24 cellular contexts compared by ENCODE assay signal in the genomic region with DNA sequence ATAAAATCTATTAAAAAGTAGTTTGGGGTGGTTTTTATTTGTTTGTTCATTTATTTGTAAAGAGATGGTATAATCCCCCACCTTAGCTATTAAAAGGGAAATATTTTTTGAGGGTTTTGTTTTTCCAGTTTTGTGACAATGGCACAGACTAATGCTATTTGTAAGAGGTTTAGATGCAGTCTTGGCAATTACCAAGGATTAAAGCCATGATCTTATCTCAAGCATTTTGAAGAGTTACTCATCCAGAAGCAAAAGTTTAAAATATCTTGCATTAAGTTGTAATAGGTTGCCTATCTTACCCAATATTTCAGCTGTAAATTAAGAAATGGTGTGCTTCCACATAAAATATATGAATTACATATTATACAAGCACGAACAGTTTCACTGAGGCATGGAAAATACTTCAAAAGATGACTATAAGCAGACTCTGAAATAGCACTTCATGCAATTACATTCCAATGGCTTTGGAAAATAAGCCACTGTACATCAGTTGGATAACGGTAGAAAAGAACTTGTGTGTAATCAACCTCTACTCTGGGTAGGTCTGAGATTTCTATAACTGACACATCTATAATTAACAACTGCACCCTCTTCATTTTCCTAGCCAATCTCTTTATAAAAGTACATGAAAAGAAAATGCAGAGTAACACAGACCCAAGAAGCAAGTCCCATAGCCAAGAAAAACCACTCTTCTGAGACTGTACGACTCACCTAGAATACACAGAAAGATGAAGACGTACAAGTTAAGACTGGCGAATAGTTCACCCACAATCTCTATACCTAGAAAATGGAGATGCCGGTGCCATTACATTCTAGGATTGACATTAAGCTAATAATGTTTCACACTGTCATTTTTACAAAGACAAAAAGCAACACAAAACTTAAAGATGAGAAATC.
DNase-seq lines count a peak whose midpoint lies in the region; ATAC-seq, FAIRE-seq and TF ChIP-seq lines count a peak whose summit lies in the region.
"Had no signal": no experiment of that assay in that cellular context is flagged by ENCODE, and none has a peak within 500 bp of the region (broad histone marks: within the 10 kb centered on the region; RNA-seq: fewer than 3 reads in every experiment).

No MANE protein-coding gene starts in this region.

- peak; percentile 5 for ATAC-seq in activated naive CD8-positive, alpha-beta T cell treated with anti-CD3 and anti-CD28 coated beads, Interleukin-2, amount 50 U/mL, for 24 hours
- no peak for ATAC-seq in HG03139 (IDR thresholded peaks at IDR 0.05; ENCODE audit: unreplicated experiment)
- ATAC-seq: activated naive CD4-positive, alpha-beta T cell treated with anti-CD3 and anti-CD28 coated beads, Interleukin-2, amount 50 U/mL, for 72 hours; activated T-cell treated with anti-CD3 and anti-CD28 coated beads, Interleukin-2, amount 50 U/mL, for 72 hours; gastroesophageal sphincter; upper lobe of right lung had no signal

- no peak overlapping the region for H2AFZ ChIP-seq in endothelial cell of umbilical vein (ENCODE audit: low read depth, low read length)

- H3K9me1 ChIP-seq in endothelial cell of umbilical vein (replicated peaks; ENCODE audit: control insufficient read depth, extremely low read depth, insufficient read depth, low read length) = no peaks in the 10 kb centered on the region

- peak; percentile 86 for FAIRE-seq in RCC 7860 (lab: Jason Lieb, UNC)
- FAIRE-seq in endothelial cell of umbilical vein (lab: Jason Lieb, UNC) = no peak
- FAIRE-seq: A204.1, GM18507 had no signal

- no peak overlapping the region for H3K27ac Mint-ChIP-seq in activated naive CD8-positive, alpha-beta T cell treated with anti-CD3 and anti-CD28 coated beads, Interleukin-2, amount 50 U/mL, for 24 hours
- no peak overlapping the region for H3K27ac Mint-ChIP-seq in activated naive CD8-positive, alpha-beta T cell treated with anti-CD3 and anti-CD28 coated beads for 36 hours
- H3K27ac Mint-ChIP-seq: activated T-cell treated with anti-CD3 and anti-CD28 coated beads, Interleukin-2, amount 50 U/mL, for 72 hours; brain; dendritic cell treated with granulocyte-macrophage colony-stimulating factor and Interleukin-4, amounts not matched to agents 40 ng/mL and 50 ng/mL, for 4 days had no signal

- peaks cover 16% of the 10 kb centered on the region for H3K27me3 Mint-ChIP-seq in activated naive CD8-positive, alpha-beta T cell treated with anti-CD3 and anti-CD28 coated beads, Interleukin-2, amount 50 U/mL, for 24 hours
- peaks cover 3% of the 10 kb centered on the region for H3K27me3 Mint-ChIP-seq in activated naive CD8-positive, alpha-beta T cell treated with anti-CD3 and anti-CD28 coated beads for 36 hours
- H3K27me3 Mint-ChIP-seq: brain; dendritic cell treated with granulocyte-macrophage colony-stimulating factor and Interleukin-4, amounts not matched to agents 40 ng/mL and 50 ng/mL, for 4 days had no signal

- H3K36me3 Mint-ChIP-seq in activated naive CD8-positive, alpha-beta T cell treated with anti-CD3 and anti-CD28 coated beads, Interleukin-2, amount 50 U/mL, for 24 hours (ENCODE audit: low read depth) = no peaks in the 10 kb centered on the region
- H3K36me3 Mint-ChIP-seq in activated naive CD8-positive, alpha-beta T cell treated with anti-CD3 and anti-CD28 coated beads for 36 hours = no peaks in the 10 kb centered on the region
- H3K36me3 Mint-ChIP-seq: activated naive CD4-positive, alpha-beta T cell treated with anti-CD3 and anti-CD28 coated beads, Interleukin-2, amount 50 U/mL, for 72 hours; brain had no signal

- no peak overlapping the region for H3K4me3 ChIP-seq in endothelial cell of umbilical vein (replicated peaks in 1 of 3; ENCODE audit: insufficient read depth in 1 of 3, low read depth in 1 of 3, low read length in 3 of 3)
- H3K4me3 ChIP-seq: gastroesophageal sphincter, SJSA1, upper lobe of right lung had no signal

- peak overlapping the region; percentile 94 for H3K27ac ChIP-seq in endothelial cell of umbilical vein (ENCODE audit: insufficient read depth, low read depth, low read length)
- H3K27ac ChIP-seq: gastroesophageal sphincter, upper lobe of right lung had no signal

- intact Hi-C loops in endothelial cell of umbilical vein (cut with micrococcal nuclease) = loop anchor here (1.0 kb wide), 1 partner anchor 9 kb away; no protein-coding TSS in a partner anchor

- H3K4me2 ChIP-seq in endothelial cell of umbilical vein (ENCODE audit: insufficient read depth, low read length) = no peak overlapping the region

- CTCF ChIA-PET in endothelial cell of umbilical vein (lab: Charles Lee) = interaction anchor here (0.9 to 1.7 kb wide), 2 partner anchors 21 to 42 kb away, joined by 3 to 4 read pairs; no protein-coding TSS in a partner anchor

- no peak for TF ChIP-seq POLR2A in endothelial cell of umbilical vein (IDR thresholded peaks at IDR 0.05; ENCODE audit: low read depth, low read length)

- no peaks in the 10 kb centered on the region for H3K27me3 ChIP-seq in endothelial cell of umbilical vein (ENCODE audit: control insufficient read depth in 2 of 2, insufficient read depth in 2 of 2, low read length in 2 of 2)
- H3K27me3 ChIP-seq: gastroesophageal sphincter, SJSA1, upper lobe of right lung had no signal

- BruUV-seq in endothelial cell of umbilical vein (replicated peaks; lab: Mats Ljungman, UMichigan) = no TSS peak

- H3K9me3 ChIP-seq in endothelial cell of umbilical vein (replicated peaks; ENCODE audit: control insufficient read depth, insufficient read depth, low read length) = no peaks in the 10 kb centered on the region
- H3K9me3 ChIP-seq: gastroesophageal sphincter, SJSA1, upper lobe of right lung had no signal

- no peak for DNase-seq in activated naive CD8-positive, alpha-beta T cell treated with anti-CD3 and anti-CD28 coated beads, Interleukin-2, amount 50 U/mL, for 24 hours
- no peak for DNase-seq in activated naive CD8-positive, alpha-beta T cell treated with anti-CD3 and anti-CD28 coated beads for 36 hours
- DNase-seq in RCC 7860 (ENCODE audit: low spot score) (peak; percentile 50), endothelial cell of umbilical vein (ENCODE audit: low read depth, low spot score) (no peak), NCI-H1417 (lab: John Stamatoyannopoulos, UW) (no peak), NCI-H2196 (lab: John Stamatoyannopoulos, UW; ENCODE audit: unreplicated experiment) (no peak), NCI-H1694 (lab: John Stamatoyannopoulos, UW) (no peak)
- DNase-seq: activated CD8-positive, alpha-beta memory T cell treated with anti-CD3 and anti-CD28 coated beads for 24 hours; activated T-cell treated with anti-CD3 and anti-CD28 coated beads, Interleukin-2, amount 50 U/mL, for 72 hours; C1 segment of cervical spinal cord; H9; kidney glomerular epithelial cell; NCI-H1105 treated with DMSO at 0.1 percent for 48 hours; nucleus accumbens; retina; upper lobe of right lung had no signal

- TF ChIP-seq CTCF in endothelial cell of umbilical vein (IDR thresholded peaks at IDR 0.05; ENCODE audit: extremely low read depth in 1 of 2, insufficient read depth in 1 of 2, low read depth in 1 of 2, low read length in 2 of 2) = no peak

- peaks cover 84% of the 10 kb centered on the region for H3K79me2 ChIP-seq in endothelial cell of umbilical vein (ENCODE audit: control insufficient read depth, insufficient read depth, low read length)

- POLR2A ChIA-PET in endothelial cell of umbilical vein (lab: Charles Lee) = no interaction called here

- H3K4me3 Mint-ChIP-seq in activated naive CD8-positive, alpha-beta T cell treated with anti-CD3 and anti-CD28 coated beads, Interleukin-2, amount 50 U/mL, for 24 hours = no peak overlapping the region
- H3K4me3 Mint-ChIP-seq in activated naive CD8-positive, alpha-beta T cell treated with anti-CD3 and anti-CD28 coated beads for 36 hours = no peak overlapping the region
- H3K4me3 Mint-ChIP-seq: activated T-cell treated with anti-CD3 and anti-CD28 coated beads, Interleukin-2, amount 50 U/mL, for 72 hours; brain; dendritic cell treated with granulocyte-macrophage colony-stimulating factor and Interleukin-4, amounts not matched to agents 40 ng/mL and 50 ng/mL, for 4 days; H9 had no signal

- H3K4me1 Mint-ChIP-seq in activated naive CD8-positive, alpha-beta T cell treated with anti-CD3 and anti-CD28 coated beads, Interleukin-2, amount 50 U/mL, for 24 hours = peaks cover 39% of the 10 kb centered on the region
- H3K4me1 Mint-ChIP-seq in activated naive CD8-positive, alpha-beta T cell treated with anti-CD3 and anti-CD28 coated beads for 36 hours = peaks cover 3% of the 10 kb centered on the region

- H3K9me3 Mint-ChIP-seq in activated naive CD8-positive, alpha-beta T cell treated with anti-CD3 and anti-CD28 coated beads, Interleukin-2, amount 50 U/mL, for 24 hours = no peaks in the 10 kb centered on the region
- no peaks in the 10 kb centered on the region for H3K9me3 Mint-ChIP-seq in activated naive CD8-positive, alpha-beta T cell treated with anti-CD3 and anti-CD28 coated beads for 36 hours
- H3K9me3 Mint-ChIP-seq: activated T-cell treated with anti-CD3 and anti-CD28 coated beads, Interleukin-2, amount 50 U/mL, for 72 hours; brain; dendritic cell treated with granulocyte-macrophage colony-stimulating factor and Interleukin-4, amounts not matched to agents 40 ng/mL and 50 ng/mL, for 4 days; H9 had no signal

- H3K36me3 ChIP-seq in endothelial cell of umbilical vein (ENCODE audit: control insufficient read depth in 2 of 2, extremely low read depth in 1 of 2, insufficient read depth in 2 of 2, low read length in 2 of 2) = peaks cover 0 to 3% of the 10 kb centered on the region in 2 experiments
- H3K36me3 ChIP-seq: upper lobe of right lung had no signal

- no peak overlapping the region for H3K9ac ChIP-seq in endothelial cell of umbilical vein (replicated peaks; ENCODE audit: extremely low read depth, insufficient read depth, low read length)

- dilution Hi-C loops in endothelial cell of umbilical vein (cut with MboI; ENCODE audit: extremely low pct_ligation_motif_present, low sequenced_read_pairs) = no loop called here

- H4K20me1 ChIP-seq in endothelial cell of umbilical vein (replicated peaks; ENCODE audit: control insufficient read depth, extremely low read depth, insufficient read depth, low read length) = no peaks in the 10 kb centered on the region

- peaks cover 71% of the 10 kb centered on the region for H3K4me1 ChIP-seq in endothelial cell of umbilical vein (ENCODE audit: control insufficient read depth, extremely low read depth, insufficient read depth, low read length)

TF ChIP-seq in endothelial cell of umbilical vein, 7 proteins besides CTCF, POLR2A, EP300 and RAD21 (continues in another document):
- TF ChIP-seq GATA2 (IDR thresholded peaks at IDR 0.05; ENCODE audit: insufficient read depth, insufficient read length, low read depth, low read length) (no peak), POLR2AphosphoS5 (IDR thresholded peaks at IDR 0.05; ENCODE audit: insufficient read depth, low read depth, low read length) (no peak), FOS (IDR thresholded peaks at IDR 0.05; ENCODE audit: borderline replicate concordance, insufficient read depth, low read length) (no peak), JUN (IDR thresholded peaks at IDR 0.05; ENCODE audit: borderline replicate concordance, insufficient read depth, insufficient read length, low read depth) (no peak)
- TF ChIP-seq, protein P1, sequence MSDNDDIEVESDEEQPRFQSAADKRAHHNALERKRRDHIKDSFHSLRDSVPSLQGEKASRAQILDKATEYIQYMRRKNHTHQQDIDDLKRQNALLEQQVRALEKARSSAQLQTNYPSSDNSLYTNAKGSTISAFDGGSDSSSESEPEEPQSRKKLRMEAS (IDR thresholded peaks at IDR 0.05; ENCODE audit: insufficient read depth, insufficient read length) = no peak
